8 cellular contexts compared by ENCODE assay signal in the genomic region with DNA sequence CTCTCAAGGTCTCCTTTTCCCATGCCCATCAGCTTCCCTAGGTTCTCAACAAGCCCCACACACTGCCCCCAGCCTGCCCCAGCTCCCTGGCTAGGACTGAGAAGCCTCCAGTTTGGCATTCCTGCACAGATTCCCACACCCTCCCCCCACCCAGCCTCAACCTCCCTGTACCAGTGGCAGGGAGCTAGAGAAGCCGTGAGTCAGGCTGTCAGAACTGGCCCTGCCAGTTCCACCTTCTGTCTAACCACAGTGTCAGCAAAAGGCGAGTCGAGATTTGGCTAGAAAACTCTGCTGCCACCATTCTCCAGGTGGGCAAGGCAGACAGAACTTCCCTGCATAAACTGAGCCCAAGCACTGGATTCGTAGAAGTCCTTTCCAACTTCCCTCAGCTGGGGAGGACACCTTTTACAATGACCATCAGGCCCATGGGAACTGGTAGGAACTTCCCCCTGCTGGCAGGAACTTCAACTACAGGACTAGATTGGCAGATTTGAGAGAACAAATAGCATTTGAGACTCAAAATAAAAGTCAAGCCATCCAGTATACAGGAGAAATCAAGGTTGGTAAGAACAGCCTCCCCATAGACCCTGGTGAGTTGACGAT. TPM values are rescaled to one million over a fixed set of nuclear protein-coding genes. Genes with fewer than 3 reads are reported as not detected.
DNase-seq lines count a peak whose midpoint lies in the region; ATAC-seq and TF ChIP-seq lines count a peak whose summit lies in the region.

No MANE protein-coding gene starts in this region.

- DNase-seq in A172 (ENCODE audit: low spot score) (peak; percentile 67), GM04503 (ENCODE audit: low read depth) (peak; percentile 11), NCI-H82 (lab: John Stamatoyannopoulos, UW) (peak; percentile 72), dorsolateral prefrontal cortex (peak in 2 of 10 donors; percentile 11 to 56), lung microvascular endothelial cell (ENCODE audit: low read depth in 2 of 2) (peak; percentile 65 to 82)
- no peak for DNase-seq in stimulated activated CD4-positive, alpha-beta T cell treated with anti-CD3 and anti-CD28 coated beads, Interleukin-12 subunit alpha, Interleukin-12 subunit beta, amount 100 ng/mL, for 4 hours

- TF ChIP-seq CTCF in dorsolateral prefrontal cortex (IDR thresholded peaks at IDR 0.05 in 54 of 56, conservative IDR thresholded peaks at IDR 0.05 in 2 of 56; ENCODE audit: low read depth in 1 of 56, partially characterized antibody in 56 of 56) = peak in 51 of 56 donors; percentile 11 to 56 (median 40)

- ATAC-seq in HG03095 (IDR thresholded peaks at IDR 0.05; ENCODE audit: unreplicated experiment) (no peak), HG02571 (IDR thresholded peaks at IDR 0.05; ENCODE audit: unreplicated experiment) (no peak)

- H3K4me3 ChIP-seq in dorsolateral prefrontal cortex = no peak overlapping the region

- intact Hi-C loops in dorsolateral prefrontal cortex (cut with DNase I) = no loop called here

- H3K27me3 ChIP-seq in dorsolateral prefrontal cortex = peaks cover 0 to 9% (median 0%) of the 10 kb centered on the region in 45 donors

- no peak overlapping the region for H3K27ac ChIP-seq in dorsolateral prefrontal cortex

RNA-seq across cellular contexts. Expression of gene TNNT2, which starts 31.0 kb away (rescaled TPM):
- total RNA-seq in A172 (2014; rRNA removed; shearing (Covaris generic)) = 0.45 and 2.9 TPM in 2 replicates
- 10 to 100 TPM; 12.2 to 91.1 (median 35.5) TPM for total RNA-seq in dorsolateral prefrontal cortex
- total RNA-seq in lung microvascular endothelial cell = not detected in 2 replicates

RNA-seq across cellular contexts. Expression of gene LAD1, which starts 52.7 kb away (rescaled TPM):
- 0.67 TPM in 1 of 2 replicates, not detected in the other for total RNA-seq in A172 (2014; rRNA removed; shearing (Covaris generic))
- total RNA-seq in dorsolateral prefrontal cortex (1 to 10 TPM in 1 of 120 experiments, under 1 TPM in 1, not detected in 118; 0.32 to 1.0 TPM), lung microvascular endothelial cell (not detected in 2 replicates)
